ENCODE assay signal across 8 cellular contexts in the genomic region with DNA sequence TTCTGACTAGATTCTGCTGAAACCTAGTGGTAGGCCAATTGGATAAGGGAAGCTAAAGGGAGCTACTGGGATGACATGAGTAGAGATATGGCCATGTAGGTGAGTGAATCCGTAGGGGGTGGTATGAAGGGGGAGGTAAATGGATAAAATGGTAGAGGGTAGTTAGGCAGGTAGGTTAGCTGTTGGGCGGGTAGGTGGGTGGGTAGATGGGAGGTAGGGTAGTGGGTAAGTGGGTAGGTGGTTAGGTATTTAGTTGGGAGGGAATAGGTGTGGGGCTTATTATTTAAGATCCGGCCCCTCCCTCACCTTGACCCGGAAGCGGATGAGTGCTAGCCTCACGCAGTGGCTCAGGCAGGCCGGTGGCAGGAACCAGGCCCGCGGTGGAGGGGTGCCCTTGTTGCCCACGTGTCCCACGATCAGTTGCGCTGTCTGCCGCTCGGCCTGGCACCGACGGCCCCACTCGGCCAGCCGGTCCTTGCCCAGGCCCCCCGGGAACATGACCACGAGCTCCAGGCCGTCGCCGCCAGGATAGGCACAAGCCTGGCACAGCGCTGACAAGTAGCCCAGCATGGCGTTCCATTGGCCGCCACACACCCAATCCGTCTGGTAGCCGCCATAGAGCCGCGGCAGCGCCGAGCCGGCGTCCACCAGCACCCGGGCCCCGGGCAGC. TPM values are rescaled to one million over a fixed set of nuclear protein-coding genes. Genes with fewer than 3 reads are reported as not detected.
DNase-seq lines count a peak whose midpoint lies in the region; ATAC-seq, FAIRE-seq and TF ChIP-seq lines count a peak whose summit lies in the region.

No MANE protein-coding gene starts in this region.

- H3K4me1 ChIP-seq in A549 (peaks cover 45% of the 10 kb centered on the region), lung (ENCODE audit: control insufficient read depth in 2 of 2, insufficient read depth in 2 of 2, low read length in 2 of 2) (peaks cover 0 to 18% of the 10 kb centered on the region in 2 donors)

- peak overlapping the region; percentile 98 to 99 for H3K27ac ChIP-seq in A549
- peak overlapping the region; percentile 91 to 98 for H3K27ac ChIP-seq in lung (ENCODE audit: low read depth in 1 of 2, low read length in 1 of 2)

- H3K9me3 ChIP-seq in A549 (no peaks in the 10 kb centered on the region), lung (ENCODE audit: control insufficient read depth in 2 of 2, insufficient read depth in 1 of 2, low read length in 1 of 2) (no peaks in the 10 kb centered on the region)

- no peak for FAIRE-seq in A549 (lab: Jason Lieb, UNC)

- CTCF ChIA-PET in A549 (lab: Yijun Ruan, JAX): no interaction called here

- TF ChIP-seq CTCF in A549 (IDR thresholded peaks at IDR 0.05) (no peak), lung (IDR thresholded peaks at IDR 0.05; ENCODE audit: control extremely low read depth, extremely low read depth) (no peak)

- WGBS in A549 (ENCODE audit: missing lambda C conversion rate): under 1% methylated on average over 10 of the region's 36 CpGs
- WGBS in lung, 2 donors: 4 to 36% methylated on average over 16 to 36 of the region's 36 CpGs

- peak; percentile 82 for TF ChIP-seq POLR2A in A549 (IDR thresholded peaks at IDR 0.05; ENCODE audit: low read length)

- TF ChIP-seq EP300 in A549 (IDR thresholded peaks at IDR 0.05): no peak

- POLR2A ChIA-PET in A549 (lab: Yijun Ruan, JAX): interaction anchor here (0.6 to 1.9 kb wide), 9 partner anchors 12 to 496 kb away, joined by 3 to 8 read pairs (median 4); a partner anchor contains a TSS

- no peaks in the 10 kb centered on the region for H3K27me3 ChIP-seq in lung (ENCODE audit: control insufficient read depth, insufficient read depth)

- H3K36me3 ChIP-seq in lung (ENCODE audit: control insufficient read depth in 2 of 2, insufficient read depth in 2 of 2, low read length in 2 of 2): no peaks in the 10 kb centered on the region

- ATAC-seq in A549 (peak; percentile 81 to 84), GM18511 (IDR thresholded peaks at IDR 0.05; ENCODE audit: unreplicated experiment) (peak; percentile 65), HG03025 (IDR thresholded peaks at IDR 0.05; ENCODE audit: low FRiP score, unreplicated experiment) (peak; percentile 55), lung (ENCODE audit: insufficient read depth, low FRiP score) (peak; percentile 58)

- TF ChIP-seq RAD21 in A549 (conservative IDR thresholded peaks at IDR 0.05 in 1 of 2, IDR thresholded peaks at IDR 0.05 in 1 of 2): no peak

- H3K4me2 ChIP-seq in A549: peak overlapping the region; percentile 94

- H3K4me3 ChIP-seq in A549 (peak overlapping the region; percentile 91), lung (peak overlapping the region; percentile 66)

- peak; percentile 58 to 66 for DNase-seq in A549 (ENCODE audit: low read depth in 1 of 2, low spot score in 1 of 2)
- DNase-seq in NCI-H345 (lab: John Stamatoyannopoulos, UW): peak; percentile 36
- peak; percentile 60 for DNase-seq in activated CD4-positive, alpha-beta T cell treated with anti-CD3 and anti-CD28 coated beads, Interleukin-2, amount 50 U/mL, for 1 hour
- peak; percentile 62 for DNase-seq in dermis blood vessel endothelial cell
- peak; percentile 63 for DNase-seq in lung (ENCODE audit: low spot score)
- peak; percentile 37 to 49 (median 37) for DNase-seq in stimulated activated CD4-positive, alpha-beta T cell treated with anti-CD3 and anti-CD28 coated beads, TNF-alpha, amount 100 ng/mL, for 4 hours (ENCODE audit: low read depth in 3 of 3)

TF ChIP-seq in A549, 52 proteins besides CTCF, POLR2A, EP300 and RAD21:
- TF ChIP-seq, protein P1, sequence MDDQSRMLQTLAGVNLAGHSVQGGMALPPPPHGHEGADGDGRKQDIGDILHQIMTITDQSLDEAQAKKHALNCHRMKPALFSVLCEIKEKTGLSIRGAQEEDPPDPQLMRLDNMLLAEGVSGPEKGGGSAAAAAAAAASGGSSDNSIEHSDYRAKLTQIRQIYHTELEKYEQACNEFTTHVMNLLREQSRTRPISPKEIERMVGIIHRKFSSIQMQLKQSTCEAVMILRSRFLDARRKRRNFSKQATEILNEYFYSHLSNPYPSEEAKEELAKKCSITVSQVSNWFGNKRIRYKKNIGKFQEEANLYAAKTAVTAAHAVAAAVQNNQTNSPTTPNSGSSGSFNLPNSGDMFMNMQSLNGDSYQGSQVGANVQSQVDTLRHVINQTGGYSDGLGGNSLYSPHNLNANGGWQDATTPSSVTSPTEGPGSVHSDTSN (IDR thresholded peaks at IDR 0.05): 0 out of 2 replicates have a peak, but pooled peaks have one; percentile 37
- TF ChIP-seq, protein P2, sequence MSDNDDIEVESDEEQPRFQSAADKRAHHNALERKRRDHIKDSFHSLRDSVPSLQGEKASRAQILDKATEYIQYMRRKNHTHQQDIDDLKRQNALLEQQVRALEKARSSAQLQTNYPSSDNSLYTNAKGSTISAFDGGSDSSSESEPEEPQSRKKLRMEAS (IDR thresholded peaks at IDR 0.05): peak; percentile 92
- TF ChIP-seq, protein P3, sequence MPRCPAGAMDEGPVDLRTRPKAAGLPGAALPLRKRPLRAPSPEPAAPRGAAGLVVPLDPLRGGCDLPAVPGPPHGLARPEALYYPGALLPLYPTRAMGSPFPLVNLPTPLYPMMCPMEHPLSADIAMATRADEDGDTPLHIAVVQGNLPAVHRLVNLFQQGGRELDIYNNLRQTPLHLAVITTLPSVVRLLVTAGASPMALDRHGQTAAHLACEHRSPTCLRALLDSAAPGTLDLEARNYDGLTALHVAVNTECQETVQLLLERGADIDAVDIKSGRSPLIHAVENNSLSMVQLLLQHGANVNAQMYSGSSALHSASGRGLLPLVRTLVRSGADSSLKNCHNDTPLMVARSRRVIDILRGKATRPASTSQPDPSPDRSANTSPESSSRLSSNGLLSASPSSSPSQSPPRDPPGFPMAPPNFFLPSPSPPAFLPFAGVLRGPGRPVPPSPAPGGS (IDR thresholded peaks at IDR 0.05): 0 out of 3 replicates have a peak, but pooled peaks have one; percentile 10
- TF ChIP-seq ZFP36 (IDR thresholded peaks at IDR 0.05; ENCODE audit: borderline replicate concordance, partially characterized antibody) (no peak), JUN (IDR thresholded peaks at IDR 0.05) (peak in 1 of 2 experiments; percentile 66; a peak in 3 of 5 replicates), POLR2AphosphoS2 (conservative IDR thresholded peaks at IDR 0.05; ENCODE audit: low read length) (no peak), PHF8 (IDR thresholded peaks at IDR 0.05; ENCODE audit: borderline replicate concordance, low read depth) (0 out of 2 replicates have a peak, but pooled peaks have one; percentile 23), HEYL (CRISPR knock-in tag; IDR thresholded peaks at IDR 0.05) (no peak), HDAC2 (IDR thresholded peaks at IDR 0.05) (no peak)
- TF ChIP-seq, protein P4, sequence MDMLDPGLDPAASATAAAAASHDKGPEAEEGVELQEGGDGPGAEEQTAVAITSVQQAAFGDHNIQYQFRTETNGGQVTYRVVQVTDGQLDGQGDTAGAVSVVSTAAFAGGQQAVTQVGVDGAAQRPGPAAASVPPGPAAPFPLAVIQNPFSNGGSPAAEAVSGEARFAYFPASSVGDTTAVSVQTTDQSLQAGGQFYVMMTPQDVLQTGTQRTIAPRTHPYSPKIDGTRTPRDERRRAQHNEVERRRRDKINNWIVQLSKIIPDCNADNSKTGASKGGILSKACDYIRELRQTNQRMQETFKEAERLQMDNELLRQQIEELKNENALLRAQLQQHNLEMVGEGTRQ (IDR thresholded peaks at IDR 0.05): peak; percentile 49

RNA-seq across cellular contexts. Expression of a gene that starts 0.7 kb away (rescaled TPM):
- polyA plus RNA-seq in A549 (2011; rRNA removed) (7.7 and 9.0 TPM in 2 replicates), A549 (2017; fragmentation: RNase III; extraction: RNeasy Plus Mini Kit Qiagen cat#74134 plus additional on column Dnase treatment) (5.3 to 6.0 TPM (median 5.8 TPM) in 3 replicates), lung (1 to 10 TPM; 1.7 to 4.6 TPM)
- polyA plus RNA-seq in A549 (2012; cell fraction: cytosol; rRNA removed): 8.7 and 12.3 TPM in 2 replicates
- polyA plus RNA-seq in A549 (2012; cell fraction: nucleus; rRNA removed): 11.3 and 25.3 TPM in 2 replicates
- polyA minus RNA-seq in A549 (2011; rRNA and poly(A)+ RNA removed): 17.7 and 21.8 TPM in 2 replicates
- total RNA-seq in dermis blood vessel endothelial cell (4.4 and 4.7 TPM in 2 replicates), lung (10 to 100 TPM in 1 of 2 donors, 1 to 10 TPM in 1; 6.5 to 14.4 TPM)

Comparison
In these comparisons a context has a peak if more than half of its experiments do, and no peak if none do; other contexts are left out.
1. Peak in every context shown above with its lines: DNase-seq, ATAC-seq, H3K4me3 ChIP-seq and H3K27ac ChIP-seq.